ENCODE assay signal across 20 cellular contexts in genomic region chrX:39367429-39367828, GRCh38.
"Had no signal": no experiment of that assay in that cellular context is flagged by ENCODE, and none has a peak within 500 bp of the region (broad histone marks: within the 10 kb centered on the region; RNA-seq: fewer than 3 reads in every experiment).

No MANE protein-coding gene starts in this region.

- H3K27ac Mint-ChIP-seq: memory B cell; mesothelial cell of epicardium; naive thymus-derived CD4-positive, alpha-beta T cell; type B pancreatic cell had no signal

- H3K27ac ChIP-seq: foreskin keratinocyte, heart left ventricle, left ventricle myocardium inferior, lower lobe of right lung, neutrophil, sigmoid colon, skin epidermis, stomach, thoracic aorta, uterus had no signal

- H3K4me1 ChIP-seq: foreskin keratinocyte, heart left ventricle, left ventricle myocardium inferior, lower lobe of right lung, sigmoid colon, stomach, uterus had no signal

- H3K9me3 Mint-ChIP-seq: memory B cell, type B pancreatic cell had no signal

- ATAC-seq: foreskin keratinocyte; heart left ventricle; lower lobe of right lung; naive thymus-derived CD4-positive, alpha-beta T cell had no signal

- H3K36me3 Mint-ChIP-seq: memory B cell, type B pancreatic cell had no signal

- H3K27me3 ChIP-seq: foreskin keratinocyte, neutrophil, sigmoid colon, stomach, uterus had no signal

- FAIRE-seq: islet of Langerhans had no signal

- H3K9me3 ChIP-seq: heart left ventricle, left ventricle myocardium inferior, lower lobe of right lung, neutrophil, sigmoid colon, thoracic aorta, uterus had no signal

- DNase-seq: central memory CD4-positive, alpha-beta T cell; foreskin keratinocyte; heart left ventricle; hypothalamus; left ventricle myocardium inferior; lower lobe of right lung; naive thymus-derived CD4-positive, alpha-beta T cell; sigmoid colon; stimulated activated CD4-positive, alpha-beta T cell treated with anti-CD3 and anti-CD28 coated beads, Interleukin-12 subunit alpha, Interleukin-12 subunit beta, amount 100 ng/mL, for 4 hours; stimulated activated naive CD4-positive, alpha-beta T cell; stomach; substantia nigra; uterus had no signal

- H3K36me3 ChIP-seq: heart left ventricle, left ventricle myocardium inferior, lower lobe of right lung, neutrophil, sigmoid colon, stomach, thoracic aorta, uterus had no signal

- H3K4me1 Mint-ChIP-seq: memory B cell, mesothelial cell of epicardium had no signal

- H3K27me3 Mint-ChIP-seq: naive thymus-derived CD4-positive, alpha-beta T cell; type B pancreatic cell had no signal

- H3K4me3 Mint-ChIP-seq: memory B cell; mesothelial cell of epicardium; naive thymus-derived CD4-positive, alpha-beta T cell; type B pancreatic cell had no signal

- H3K4me3 ChIP-seq: heart left ventricle, left ventricle myocardium inferior, lower lobe of right lung, sigmoid colon, skin epidermis, stomach, thoracic aorta, uterus had no signal
